10 cellular contexts compared by ENCODE assay signal in genomic region chr17:81241203-81241602, GRCh38. TPM values are rescaled to one million over a fixed set of nuclear protein-coding genes. Genes with fewer than 3 reads are reported as not detected.
DNase-seq lines count a peak whose midpoint lies in the region; ATAC-seq and TF ChIP-seq lines count a peak whose summit lies in the region.
"Had no signal": no experiment of that assay in that cellular context is flagged by ENCODE, and none has a peak within 500 bp of the region (broad histone marks: within the 10 kb centered on the region; RNA-seq: fewer than 3 reads in every experiment).

No MANE protein-coding gene starts in this region.

- no peaks in the 10 kb centered on the region for H3K27me3 Mint-ChIP-seq in activated CD4-positive, alpha-beta T cell treated with anti-CD3 and anti-CD28 coated beads, Interleukin-2, amount 10 ng/mL, durations not matched to agents 7 days and 5 days
- H3K27me3 Mint-ChIP-seq in H9 (ENCODE audit: low read depth) (peaks cover 3% of the 10 kb centered on the region), natural killer cell (ENCODE audit: low read depth in 2 of 2) (no peaks in the 10 kb centered on the region)
- H3K27me3 Mint-ChIP-seq in activated T-helper 17 cell treated with anti-CD3 and anti-CD28 coated beads, Interleukin-2, amount 50 U/mL, for 72 hours, result no peaks in the 10 kb centered on the region

- TF ChIP-seq CTCF in H9 (conservative IDR thresholded peaks at IDR 0.05), result no peak
- no peak for TF ChIP-seq CTCF in natural killer cell (IDR thresholded peaks at IDR 0.05)

- H2BK120ac ChIP-seq in H9 (ENCODE audit: low read depth, low read length, poor library complexity, severe bottlenecking), result no peak overlapping the region

- H3K79me1 ChIP-seq in H9 (ENCODE audit: insufficient read depth, low read depth, low read length, poor library complexity, severe bottlenecking), result peaks cover 3% of the 10 kb centered on the region

- no peak for DNase-seq in activated CD4-positive, alpha-beta T cell treated with anti-CD3 and anti-CD28 coated beads, Interleukin-2, amount 10 ng/mL, durations not matched to agents 7 days and 5 days
- no peak for DNase-seq in activated CD4-positive, alpha-beta T cell treated with anti-CD3 and anti-CD28 coated beads, Interleukin-2, amount 50 U/mL, for 48 hours
- DNase-seq in H9, result no peak
- no peak for DNase-seq in natural killer cell
- no peak for DNase-seq in DMS153 (lab: John Stamatoyannopoulos, UW)
- DNase-seq in NCI-H146 treated with DMSO at 0.1 percent for 48 hours (lab: John Stamatoyannopoulos, UW; ENCODE audit: unreplicated experiment), result no peak
- DNase-seq: NCI-H1105 had no signal

- no peak overlapping the region for H3T11ph ChIP-seq in H9 (ENCODE audit: low read length)

- POLR2A ChIA-PET in activated CD4-positive, alpha-beta T cell treated with anti-CD3 and anti-CD28 coated beads, Interleukin-2, amount 10 ng/mL, durations not matched to agents 7 days and 5 days (lab: Charles Lee), result no interaction called here

- H3K9me3 Mint-ChIP-seq in activated CD4-positive, alpha-beta T cell treated with anti-CD3 and anti-CD28 coated beads, Interleukin-2, amount 10 ng/mL, durations not matched to agents 7 days and 5 days, result no peaks in the 10 kb centered on the region
- H3K9me3 Mint-ChIP-seq in H9 (no peaks in the 10 kb centered on the region; a peak in 2 of 5 replicates), natural killer cell (no peaks in the 10 kb centered on the region)
- no peaks in the 10 kb centered on the region for H3K9me3 Mint-ChIP-seq in activated T-helper 17 cell treated with anti-CD3 and anti-CD28 coated beads, Interleukin-2, amount 50 U/mL, for 72 hours

- peaks cover 4% of the 10 kb centered on the region for H3K79me2 ChIP-seq in H9 (ENCODE audit: insufficient read depth, low read length)

- WGBS in H9 (ENCODE audit: extremely low coverage, insufficient read length, low lambda C conversion rate), result no CpG with 5 or more reads among the region's 10 CpGs

- intact Hi-C loops in natural killer cell (cut with micrococcal nuclease), result loop anchor here (1.0 to 10.0 kb wide), 3 partner anchors 99 to 206 kb away; partner anchors contain the start of gene BAIAP2

- H2BK15ac ChIP-seq in H9 (ENCODE audit: low read depth, low read length), result no peak overlapping the region

- no peak overlapping the region for H2AFZ ChIP-seq in H9 (ENCODE audit: low read length)

- H3K36me3 Mint-ChIP-seq in activated CD4-positive, alpha-beta T cell treated with anti-CD3 and anti-CD28 coated beads, Interleukin-2, amount 10 ng/mL, durations not matched to agents 7 days and 5 days (ENCODE audit: low read depth), result peaks cover 17% of the 10 kb centered on the region
- peaks cover 2 to 15% (median 9%) of the 10 kb centered on the region in 3 experiments; a peak in 5 of 7 replicates for H3K36me3 Mint-ChIP-seq in H9 (ENCODE audit: insufficient read depth in 1 of 3, low read depth in 3 of 3)
- peaks cover 36% of the 10 kb centered on the region for H3K36me3 Mint-ChIP-seq in activated T-helper 17 cell treated with anti-CD3 and anti-CD28 coated beads, Interleukin-2, amount 50 U/mL, for 72 hours (ENCODE audit: low read depth)
- no peaks in the 10 kb centered on the region for H3K36me3 Mint-ChIP-seq in natural killer cell

- H3K4ac ChIP-seq in H9 (ENCODE audit: low read depth, low read length), result no peak overlapping the region

- H2BK20ac ChIP-seq in H9 (ENCODE audit: low read depth, low read length, poor library complexity, severe bottlenecking), result no peak overlapping the region

- H3K4me1 ChIP-seq in H9 (ENCODE audit: insufficient read depth, low read length), result no peaks in the 10 kb centered on the region

- peak overlapping the region; percentile 69 for H3K27ac Mint-ChIP-seq in activated CD4-positive, alpha-beta T cell treated with anti-CD3 and anti-CD28 coated beads, Interleukin-2, amount 10 ng/mL, durations not matched to agents 7 days and 5 days
- H3K27ac Mint-ChIP-seq in H9 (no peak overlapping the region), natural killer cell (peak overlapping the region in 1 of 2 donors; percentile 79)
- H3K27ac Mint-ChIP-seq in activated T-helper 17 cell treated with anti-CD3 and anti-CD28 coated beads, Interleukin-2, amount 50 U/mL, for 72 hours, result no peak overlapping the region

- H2BK5ac ChIP-seq in H9 (ENCODE audit: insufficient read length, low read length), result no peak overlapping the region

- CTCF ChIA-PET in activated CD4-positive, alpha-beta T cell treated with anti-CD3 and anti-CD28 coated beads, Interleukin-2, amount 10 ng/mL, durations not matched to agents 7 days and 5 days (lab: Charles Lee), result interaction anchor here (0.6 to 1.4 kb wide), 2 partner anchors 20 to 31 kb away, joined by 3 read pairs; no protein-coding TSS in a partner anchor

- H3K23me2 ChIP-seq in H9 (ENCODE audit: insufficient read length, low read depth, low read length, poor library complexity, severe bottlenecking), result peaks cover 12% of the 10 kb centered on the region

- peaks cover 3% of the 10 kb centered on the region for H4K20me1 ChIP-seq in H9 (ENCODE audit: control insufficient read depth, insufficient read depth, insufficient read length)

- H4K8ac ChIP-seq in H9 (replicated peaks; ENCODE audit: insufficient read length, low read depth, low read length), result no peak overlapping the region

- no peak overlapping the region for H3K27ac ChIP-seq in H9 (ENCODE audit: insufficient read length, low read depth, low read length)

- H2AK5ac ChIP-seq in H9 (ENCODE audit: insufficient read length, low read length), result no peak overlapping the region

- no peak overlapping the region for H3K9ac ChIP-seq in H9 (ENCODE audit: extremely low read depth, insufficient read length, low read length)

- H3K4me2 ChIP-seq in H9 (ENCODE audit: insufficient read depth, insufficient read length, low read length), result no peak overlapping the region

- H3K18ac ChIP-seq in H9 (ENCODE audit: insufficient read length, low read depth, low read length), result no peak overlapping the region

- H3K56ac ChIP-seq in H9 (ENCODE audit: insufficient read length, low read depth, low read length), result no peak overlapping the region

- H3K23ac ChIP-seq in H9 (ENCODE audit: insufficient read length, low read depth, low read length), result no peak overlapping the region

- no peaks in the 10 kb centered on the region for H3K27me3 ChIP-seq in H9 (ENCODE audit: insufficient read depth, low read length)

- no peak overlapping the region for H3K14ac ChIP-seq in H9 (ENCODE audit: insufficient read depth, low read length)

- peak overlapping the region; percentile 97 for H3K4me3 Mint-ChIP-seq in activated CD4-positive, alpha-beta T cell treated with anti-CD3 and anti-CD28 coated beads, Interleukin-2, amount 10 ng/mL, durations not matched to agents 7 days and 5 days
- H3K4me3 Mint-ChIP-seq in H9 (peak overlapping the region; percentile 93 to 97; a peak in 2 of 5 replicates), natural killer cell (peak overlapping the region; percentile 49)
- peak overlapping the region; percentile 83 for H3K4me3 Mint-ChIP-seq in activated T-helper 17 cell treated with anti-CD3 and anti-CD28 coated beads, Interleukin-2, amount 50 U/mL, for 72 hours

- peaks cover 35% of the 10 kb centered on the region for H3K4me1 Mint-ChIP-seq in activated CD4-positive, alpha-beta T cell treated with anti-CD3 and anti-CD28 coated beads, Interleukin-2, amount 10 ng/mL, durations not matched to agents 7 days and 5 days
- peaks cover 19 to 32% of the 10 kb centered on the region in 2 experiments for H3K4me1 Mint-ChIP-seq in H9
- H3K4me1 Mint-ChIP-seq in activated T-helper 17 cell treated with anti-CD3 and anti-CD28 coated beads, Interleukin-2, amount 50 U/mL, for 72 hours, result peaks cover 15% of the 10 kb centered on the region
- H3K4me1 Mint-ChIP-seq in natural killer cell, result peaks cover 18 to 33% of the 10 kb centered on the region in 2 donors

- H4K91ac ChIP-seq in H9 (ENCODE audit: insufficient read length, low read depth, low read length), result no peak overlapping the region

- H3K9me3 ChIP-seq in H9 (ENCODE audit: control insufficient read depth, low read depth, low read length), result no peaks in the 10 kb centered on the region

- H2BK12ac ChIP-seq in H9 (ENCODE audit: insufficient read length, low read depth, low read length), result no peak overlapping the region

- ATAC-seq in activated T-helper 17 cell treated with anti-CD3 and anti-CD28 coated beads, Interleukin-2, amount 50 U/mL, for 72 hours (replicated peaks), result no peak
- ATAC-seq in natural killer cell (no peak), GM18498 (IDR thresholded peaks at IDR 0.05; ENCODE audit: unreplicated experiment) (no peak)
- ATAC-seq: PC-3 had no signal

- no peak overlapping the region for H4K5ac ChIP-seq in H9 (ENCODE audit: insufficient read length, low read depth, low read length)

RNA-seq across cellular contexts. Expression of gene NDUFAF8, which starts 2.1 kb away (rescaled TPM):
- total RNA-seq in activated CD4-positive, alpha-beta T cell treated with anti-CD3 and anti-CD28 coated beads, Interleukin-2, amount 10 ng/mL, durations not matched to agents 7 days and 5 days, result 10 to 100 TPM; 30.7 to 39.0 TPM
- total RNA-seq in H9 (2021), result 53.1 and 60.1 TPM in 2 replicates
- total RNA-seq in activated T-helper 17 cell treated with anti-CD3 and anti-CD28 coated beads, Interleukin-2, amount 50 U/mL, for 72 hours, result 10 to 100 TPM; 33.4 to 68.0 TPM
- total RNA-seq in natural killer cell, result 10 to 100 TPM; 28.6 to 36.4 (median 34.9) TPM

RNA-seq across cellular contexts. Expression of gene TEPSIN, which starts 2.3 kb away (rescaled TPM):
- total RNA-seq in activated CD4-positive, alpha-beta T cell treated with anti-CD3 and anti-CD28 coated beads, Interleukin-2, amount 10 ng/mL, durations not matched to agents 7 days and 5 days, result 10 to 100 TPM; 54.5 to 63.2 TPM
- total RNA-seq in H9 (2021), result 36.2 and 38.8 TPM in 2 replicates
- 10 to 100 TPM; 26.3 to 35.0 TPM for total RNA-seq in activated T-helper 17 cell treated with anti-CD3 and anti-CD28 coated beads, Interleukin-2, amount 50 U/mL, for 72 hours
- 100 to 1,000 TPM in 2 of 3 donors, 10 to 100 TPM in 1; 89.8 to 137 (median 126) TPM for total RNA-seq in natural killer cell

RNA-seq across cellular contexts. Expression of gene CEP131, which starts 18.4 kb away (rescaled TPM):
- total RNA-seq in activated CD4-positive, alpha-beta T cell treated with anti-CD3 and anti-CD28 coated beads, Interleukin-2, amount 10 ng/mL, durations not matched to agents 7 days and 5 days, result 10 to 100 TPM; 13.6 to 19.5 TPM
- total RNA-seq in H9 (2021) (16.3 and 16.5 TPM in 2 replicates), natural killer cell (10 to 100 TPM in 2 of 3 donors, 1 to 10 TPM in 1; 9.9 to 11.4 (median 10.0) TPM)
- 10 to 100 TPM in 1 of 2 donors, 1 to 10 TPM in 1; 8.4 to 10.4 TPM for total RNA-seq in activated T-helper 17 cell treated with anti-CD3 and anti-CD28 coated beads, Interleukin-2, amount 50 U/mL, for 72 hours

RNA-seq across cellular contexts. Expression of gene SLC38A10, which starts 53.9 kb away (rescaled TPM):
- 100 to 1,000 TPM in 1 of 2 experiments, 10 to 100 TPM in 1; 94.4 to 109 TPM for total RNA-seq in activated CD4-positive, alpha-beta T cell treated with anti-CD3 and anti-CD28 coated beads, Interleukin-2, amount 10 ng/mL, durations not matched to agents 7 days and 5 days
- total RNA-seq in H9 (2021), result 43.2 and 43.8 TPM in 2 replicates
- total RNA-seq in activated T-helper 17 cell treated with anti-CD3 and anti-CD28 coated beads, Interleukin-2, amount 50 U/mL, for 72 hours, result 10 to 100 TPM; 58.4 to 71.2 TPM
- total RNA-seq in natural killer cell, result 100 to 1,000 TPM in 1 of 3 donors, 10 to 100 TPM in 2; 72.2 to 104 (median 90.5) TPM
